Comparison of ENCODE assay signal across 25 cellular contexts in the genomic region with DNA sequence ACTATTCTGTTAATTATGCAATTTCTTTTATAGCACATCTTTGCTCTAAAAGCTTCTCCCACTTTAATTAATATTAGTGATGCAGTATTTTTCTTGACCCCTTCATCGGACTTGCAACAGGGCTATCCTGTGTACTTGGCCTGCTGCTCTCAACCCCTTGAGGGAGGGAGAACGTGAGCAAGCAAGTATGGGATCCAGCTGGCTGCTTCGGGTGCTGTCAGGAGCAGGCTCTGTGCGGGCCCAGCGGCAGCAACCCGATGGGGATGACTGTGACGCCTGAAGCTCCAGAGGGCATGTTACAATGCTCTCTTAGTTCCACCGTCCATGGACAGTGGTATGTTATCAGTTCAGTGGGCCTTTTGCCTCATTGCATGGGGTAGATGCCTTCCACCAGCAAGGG.
"Had no signal": no experiment of that assay in that cellular context is flagged by ENCODE, and none has a peak within 500 bp of the region (broad histone marks: within the 10 kb centered on the region; RNA-seq: fewer than 3 reads in every experiment).

No MANE protein-coding gene starts in this region.

- H3K36me3 Mint-ChIP-seq: activated CD4-positive, alpha-beta memory T cell treated with anti-CD3 and anti-CD28 coated beads for 36 hours; activated naive CD4-positive, alpha-beta T cell treated with anti-CD3 and anti-CD28 coated beads, Interleukin-2, amount 50 U/mL, for 72 hours had no signal

- H3K36me3 ChIP-seq: ascending aorta, Peyer's patch had no signal

- H3K27ac ChIP-seq: ascending aorta, body of pancreas, Peyer's patch, RWPE1 had no signal

- H3K4me1 ChIP-seq: ascending aorta, body of pancreas, Peyer's patch had no signal

- H3K9me3 ChIP-seq: ascending aorta, body of pancreas, Peyer's patch had no signal

- ATAC-seq: activated naive CD4-positive, alpha-beta T cell treated with anti-CD3 and anti-CD28 coated beads, Interleukin-2, amount 50 U/mL, for 72 hours; activated naive CD8-positive, alpha-beta T cell treated with anti-CD3 and anti-CD28 coated beads, Interleukin-2, amount 50 U/mL, for 24 hours; activated T-cell treated with anti-CD3 and anti-CD28 coated beads, Interleukin-2, amount 50 U/mL, for 4 hours; body of pancreas had no signal

- H3K4me3 Mint-ChIP-seq: activated B cell treated with CpG ODN at 0.5 μM for 24 hours; activated CD4-positive, alpha-beta memory T cell treated with anti-CD3 and anti-CD28 coated beads for 36 hours; activated CD4-positive, alpha-beta T cell treated with anti-CD3 and anti-CD28 coated beads, Interleukin-2, amount 10 ng/mL, durations not matched to agents 7 days and 5 days; activated naive CD8-positive, alpha-beta T cell treated with anti-CD3 and anti-CD28 coated beads, Interleukin-2, amount 50 U/mL, for 24 hours; activated T-cell treated with anti-CD3 and anti-CD28 coated beads, Interleukin-2, amount 50 U/mL, for 4 hours; central memory CD8-positive, alpha-beta T cell; T-helper 1 cell treated with Interleukin-12 subunit alpha and Interleukin-12 subunit beta and Interleukin-4 antibody, amounts not matched to agents 30 μg/mL and 1 μg/mL, for 36 hours had no signal

- H3K9me3 Mint-ChIP-seq: activated B cell treated with CpG ODN at 0.5 μM for 24 hours; activated CD4-positive, alpha-beta memory T cell treated with anti-CD3 and anti-CD28 coated beads for 36 hours; activated CD4-positive, alpha-beta T cell treated with anti-CD3 and anti-CD28 coated beads, Interleukin-2, amount 10 ng/mL, durations not matched to agents 7 days and 5 days; activated naive CD4-positive, alpha-beta T cell treated with anti-CD3 and anti-CD28 coated beads, Interleukin-2, amount 50 U/mL, for 72 hours; activated naive CD8-positive, alpha-beta T cell treated with anti-CD3 and anti-CD28 coated beads, Interleukin-2, amount 50 U/mL, for 24 hours; activated T-cell treated with anti-CD3 and anti-CD28 coated beads, Interleukin-2, amount 50 U/mL, for 4 hours; central memory CD8-positive, alpha-beta T cell; T-helper 1 cell treated with Interleukin-12 subunit alpha and Interleukin-12 subunit beta and Interleukin-4 antibody, amounts not matched to agents 30 μg/mL and 1 μg/mL, for 36 hours had no signal

- H3K4me3 ChIP-seq: ascending aorta, body of pancreas, Peyer's patch had no signal

- DNase-seq: activated B cell treated with CpG ODN at 0.5 μM for 24 hours; activated CD4-positive, alpha-beta memory T cell treated with anti-CD3 and anti-CD28 coated beads for 36 hours; activated CD4-positive, alpha-beta T cell treated with anti-CD3 and anti-CD28 coated beads for 1 hour; activated CD4-positive, alpha-beta T cell treated with anti-CD3 and anti-CD28 coated beads, Interleukin-2, amount 10 ng/mL, durations not matched to agents 7 days and 5 days; activated CD8-positive, alpha-beta memory T cell treated with anti-CD3 and anti-CD28 coated beads for 24 hours; activated effector memory CD4-positive, alpha-beta T cell treated with anti-CD3 and anti-CD28 coated beads, Interleukin-2, amount 50 U/mL, for 16 hours; activated naive CD4-positive, alpha-beta T cell treated with Interleukin-2 at 50 U/mL for 16 hours; activated naive CD8-positive, alpha-beta T cell treated with anti-CD3 and anti-CD28 coated beads, Interleukin-2, amount 50 U/mL, for 24 hours; activated T-cell treated with anti-CD3 and anti-CD28 coated beads, Interleukin-2, amount 50 U/mL, for 4 hours; amniotic stem cell; body of pancreas; Kasumi-1; NCI-H1105 treated with DMSO at 0.1 percent for 48 hours; NCI-H1436 treated with DMSO at 0.1 percent for 48 hours; NCI-H187; NCI-H2081; NCI-H446; NCI-H524; Peyer's patch; SHP77 treated with DMSO at 0.1 percent for 48 hours had no signal

- H3K27me3 ChIP-seq: ascending aorta, body of pancreas, Peyer's patch had no signal

- H3K4me1 Mint-ChIP-seq: activated B cell treated with CpG ODN at 0.5 μM for 24 hours; activated CD4-positive, alpha-beta T cell treated with anti-CD3 and anti-CD28 coated beads, Interleukin-2, amount 10 ng/mL, durations not matched to agents 7 days and 5 days; activated naive CD8-positive, alpha-beta T cell treated with anti-CD3 and anti-CD28 coated beads, Interleukin-2, amount 50 U/mL, for 24 hours; central memory CD8-positive, alpha-beta T cell had no signal

- H3K27ac Mint-ChIP-seq: activated B cell treated with CpG ODN at 0.5 μM for 24 hours; activated CD4-positive, alpha-beta memory T cell treated with anti-CD3 and anti-CD28 coated beads for 36 hours; activated CD4-positive, alpha-beta T cell treated with anti-CD3 and anti-CD28 coated beads, Interleukin-2, amount 10 ng/mL, durations not matched to agents 7 days and 5 days; activated naive CD4-positive, alpha-beta T cell treated with anti-CD3 and anti-CD28 coated beads, Interleukin-2, amount 50 U/mL, for 72 hours; activated naive CD8-positive, alpha-beta T cell treated with anti-CD3 and anti-CD28 coated beads, Interleukin-2, amount 50 U/mL, for 24 hours; T-helper 1 cell treated with Interleukin-12 subunit alpha and Interleukin-12 subunit beta and Interleukin-4 antibody, amounts not matched to agents 30 μg/mL and 1 μg/mL, for 36 hours had no signal
